11 cellular contexts compared by ENCODE assay signal in the genomic region with DNA sequence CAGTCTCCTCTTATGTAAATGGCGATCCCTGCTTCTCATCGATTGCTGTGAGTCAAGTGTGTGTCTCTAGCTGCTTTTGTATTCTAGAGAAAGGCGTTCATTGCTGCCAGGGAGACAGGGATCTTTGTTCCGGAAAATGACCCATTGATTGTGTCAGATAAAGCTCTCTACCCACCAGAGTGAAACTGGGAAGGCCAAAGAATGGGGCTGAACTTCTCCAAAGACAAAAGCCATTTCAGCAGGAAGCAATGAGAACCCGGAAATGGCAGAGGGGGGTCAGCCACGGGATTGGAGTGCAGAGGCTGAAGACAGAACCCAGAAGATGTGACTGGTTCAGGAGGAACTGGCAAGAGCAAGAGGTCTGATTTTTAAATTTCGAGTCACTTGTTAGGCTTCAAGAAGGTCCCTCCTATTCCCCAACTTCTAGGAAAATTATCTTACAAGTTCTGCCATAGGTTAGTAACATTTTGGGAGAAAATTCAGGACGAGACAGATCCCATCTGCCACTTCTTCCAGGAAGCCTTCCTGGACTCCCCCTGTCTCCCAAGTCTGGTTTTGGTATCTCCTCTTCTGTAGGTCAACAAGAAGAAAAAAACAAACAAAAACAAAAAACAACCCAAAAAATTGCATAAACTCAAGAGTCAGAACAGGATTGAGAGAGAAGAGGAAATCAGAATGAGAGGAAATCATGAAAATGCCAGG.
A peak's percentile ranks its signal among the peaks of the same experiment; 100 is the strongest.
DNase-seq lines count a peak whose midpoint lies in the region; ATAC-seq, FAIRE-seq and TF ChIP-seq lines count a peak whose summit lies in the region.
"Had no signal": no experiment of that assay in that cellular context is flagged by ENCODE, and none has a peak within 500 bp of the region (broad histone marks: within the 10 kb centered on the region; RNA-seq: fewer than 3 reads in every experiment).

No MANE protein-coding gene starts in this region.

- TF ChIP-seq POLR2A in lower leg skin (IDR thresholded peaks at IDR 0.05) (no peak), GM12892 (IDR thresholded peaks at IDR 0.05; ENCODE audit: low read depth, low read length) (no peak)

- H3K4me3 Mint-ChIP-seq in dendritic cell treated with granulocyte-macrophage colony-stimulating factor and Interleukin-4, amounts not matched to agents 40 ng/mL and 50 ng/mL, for 4 days, result peak overlapping the region; percentile 20
- H3K4me3 Mint-ChIP-seq: T-helper 1 cell treated with Interleukin-12 subunit alpha and Interleukin-12 subunit beta and Interleukin-4 antibody, amounts not matched to agents 30 μg/mL and 1 μg/mL, for 36 hours had no signal

- no peak for FAIRE-seq in GM12892 (lab: Jason Lieb, UNC)

- no peak for DNase-seq in Right ventricle myocardium inferior (ENCODE audit: missing footprints)
- no peak for DNase-seq in cardiac septum (ENCODE audit: low spot score)
- DNase-seq in lower leg skin (ENCODE audit: low spot score in 2 of 2), result peak; percentile 59 to 89
- DNase-seq in activated gamma-delta T cell (lab: John Stamatoyannopoulos, UW), result no peak
- DNase-seq in NCI-H187 treated with DMSO at 0.1 percent for 48 hours (lab: John Stamatoyannopoulos, UW), result no peak
- no peak for DNase-seq in COR-L47 (lab: John Stamatoyannopoulos, UW)
- no peak for DNase-seq in GM12892 (ENCODE audit: insufficient read length)
- DNase-seq: ACHN, MM.1S had no signal

- peak overlapping the region; percentile 81 for H3K27ac Mint-ChIP-seq in dendritic cell treated with granulocyte-macrophage colony-stimulating factor and Interleukin-4, amounts not matched to agents 40 ng/mL and 50 ng/mL, for 4 days
- H3K27ac Mint-ChIP-seq: T-helper 1 cell treated with Interleukin-12 subunit alpha and Interleukin-12 subunit beta and Interleukin-4 antibody, amounts not matched to agents 30 μg/mL and 1 μg/mL, for 36 hours had no signal

- no peak overlapping the region for H3K4me3 ChIP-seq in lower leg skin (ENCODE audit: low read depth, poor library complexity, severe bottlenecking)

- H3K4me1 Mint-ChIP-seq in dendritic cell treated with granulocyte-macrophage colony-stimulating factor and Interleukin-4, amounts not matched to agents 40 ng/mL and 50 ng/mL, for 4 days (ENCODE audit: low read depth), result peaks cover 50% of the 10 kb centered on the region

- no peaks in the 10 kb centered on the region for H3K36me3 Mint-ChIP-seq in dendritic cell treated with granulocyte-macrophage colony-stimulating factor and Interleukin-4, amounts not matched to agents 40 ng/mL and 50 ng/mL, for 4 days (ENCODE audit: low read depth)

- 57 to 67% methylated on average over 8 of the region's 8 CpGs for WGBS in lower leg skin, 2 donors

- ATAC-seq in Right ventricle myocardium inferior, result peak; percentile 42

- no peak for TF ChIP-seq CTCF in lower leg skin (IDR thresholded peaks at IDR 0.05)

- H3K9me3 Mint-ChIP-seq in dendritic cell treated with granulocyte-macrophage colony-stimulating factor and Interleukin-4, amounts not matched to agents 40 ng/mL and 50 ng/mL, for 4 days, result no peaks in the 10 kb centered on the region
- H3K9me3 Mint-ChIP-seq: T-helper 1 cell treated with Interleukin-12 subunit alpha and Interleukin-12 subunit beta and Interleukin-4 antibody, amounts not matched to agents 30 μg/mL and 1 μg/mL, for 36 hours had no signal

- intact Hi-C loops in Right ventricle myocardium inferior (cut with DNase I) (no loop called here), cardiac septum (cut with DNase I) (no loop called here), lower leg skin (cut with DNase I; ENCODE audit: low total_unique reads) (no loop called here)
- intact Hi-C loops in dendritic cell treated with granulocyte-macrophage colony-stimulating factor and Interleukin-4, amounts not matched to agents 40 ng/mL and 50 ng/mL, for 4 days (cut with micrococcal nuclease), result loop anchor here (2.0 to 5.0 kb wide), 2 partner anchors 34 to 91 kb away; no protein-coding TSS in a partner anchor

- peaks cover 12% of the 10 kb centered on the region for H3K27me3 Mint-ChIP-seq in dendritic cell treated with granulocyte-macrophage colony-stimulating factor and Interleukin-4, amounts not matched to agents 40 ng/mL and 50 ng/mL, for 4 days

Comparison
In these comparisons a context has a peak if more than half of its experiments do, and no peak if none do; other contexts are left out.
1. DNase-seq: peak in lower leg skin (2 of 2); none in Right ventricle myocardium inferior (single experiment), cardiac septum (single experiment), activated gamma-delta T cell (single experiment), NCI-H187 treated with DMSO at 0.1 percent for 48 hours (single experiment), COR-L47 (single experiment) and GM12892 (single experiment).